Comparison of ENCODE assay signal across 23 cellular contexts in the genomic region with DNA sequence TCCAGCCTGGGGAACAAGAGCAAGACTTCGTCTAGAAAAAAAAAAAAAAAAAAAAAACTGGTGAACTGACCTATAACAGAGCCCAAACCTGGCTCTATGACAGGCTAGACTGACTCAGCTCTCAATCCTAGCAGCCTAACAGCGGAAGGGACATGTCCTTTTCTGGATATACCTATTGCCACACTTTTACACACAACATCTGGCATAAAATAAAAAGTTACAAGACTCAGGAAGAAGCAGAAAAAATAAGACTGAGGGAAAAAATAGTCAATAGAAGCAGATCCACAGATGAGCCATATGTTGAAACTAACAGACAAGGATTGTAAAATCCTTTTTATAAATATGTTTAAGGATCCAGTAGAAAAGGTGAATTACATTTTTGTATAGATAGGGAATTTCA. TPM values are rescaled to one million over a fixed set of nuclear protein-coding genes. Genes with fewer than 3 reads are reported as not detected.
DNase-seq lines count a peak whose midpoint lies in the region; ATAC-seq, FAIRE-seq and TF ChIP-seq lines count a peak whose summit lies in the region.
"Had no signal": no experiment of that assay in that cellular context is flagged by ENCODE, and none has a peak within 500 bp of the region (broad histone marks: within the 10 kb centered on the region; RNA-seq: fewer than 3 reads in every experiment).

No MANE protein-coding gene starts in this region.

- H3K27ac Mint-ChIP-seq in osteocyte (ENCODE audit: unreplicated experiment), result peak overlapping the region; percentile 84
- H3K27ac Mint-ChIP-seq: activated CD4-positive, alpha-beta T cell treated with anti-CD3 and anti-CD28 coated beads for 36 hours; activated CD8-positive, alpha-beta T cell treated with anti-CD3 and anti-CD28 coated beads, Interleukin-2, amount 10 ng/mL, durations not matched to agents 7 days and 5 days; activated naive CD8-positive, alpha-beta T cell; activated T-helper 2 cell treated with anti-CD3 and anti-CD28 coated beads, Interferon-gamma antibody, Interleukin-2, Interleukin-4, amounts not matched to agents 10 μg/mL and 5 μg/mL and 100 μg/mL, durations not matched to agents 14 hours and 24 hours and 36 hours; naive thymus-derived CD4-positive, alpha-beta T cell had no signal

- H3K9me3 ChIP-seq in K562 (replicated peaks; ENCODE audit: control insufficient read depth, insufficient read depth, low read depth, low read length), result no peaks in the 10 kb centered on the region
- H3K9me3 ChIP-seq: uterus had no signal

- no peak overlapping the region for H3K27ac ChIP-seq in K562 (ENCODE audit: extremely low read depth, low read depth, low read length)
- H3K27ac ChIP-seq: uterus had no signal

- no peak for TF ChIP-seq EP300 in K562 (IDR thresholded peaks at IDR 0.05; ENCODE audit: low read length)

- peaks cover 46% of the 10 kb centered on the region for H3K36me3 Mint-ChIP-seq in osteocyte (ENCODE audit: unreplicated experiment)
- H3K36me3 Mint-ChIP-seq: activated naive CD8-positive, alpha-beta T cell; CD4-positive, CD25-positive, alpha-beta regulatory T cell had no signal

- no peak overlapping the region for H3K9ac ChIP-seq in K562 (ENCODE audit: insufficient read depth in 1 of 2, low read depth in 2 of 2, low read length in 2 of 2)

- no peaks in the 10 kb centered on the region; a peak in 1 of 5 replicates for H3K27me3 ChIP-seq in K562 (ENCODE audit: control insufficient read depth in 2 of 2, insufficient read depth in 2 of 2, low read length in 2 of 2)
- H3K27me3 ChIP-seq: uterus had no signal

- H3K4me3 ChIP-seq in K562, result no peak overlapping the region
- H3K4me3 ChIP-seq: GM12878, thoracic aorta, uterus had no signal

- ATAC-seq in K562, result no peak
- peak; percentile 66 for ATAC-seq in esophagus mucosa
- ATAC-seq in HG02870 (IDR thresholded peaks at IDR 0.05; ENCODE audit: unreplicated experiment), result no peak
- ATAC-seq: activated CD4-positive, alpha-beta T cell treated with anti-CD3 and anti-CD28 coated beads for 36 hours; activated CD8-positive, alpha-beta T cell treated with anti-CD3 and anti-CD28 coated beads, Interleukin-2, amount 10 ng/mL, durations not matched to agents 7 days and 5 days; GM12878; naive thymus-derived CD4-positive, alpha-beta T cell had no signal

- no peaks in the 10 kb centered on the region for H3K9me1 ChIP-seq in K562 (ENCODE audit: control insufficient read depth, insufficient read depth, low read length)

- no peak for FAIRE-seq in K562 (lab: Jason Lieb, UNC)
- FAIRE-seq: D721Med, GM12878, H1, islet of Langerhans had no signal

- intact Hi-C loops in K562 (cut with micrococcal nuclease), result no loop called here

- no peak overlapping the region for H2AFZ ChIP-seq in K562 (ENCODE audit: low read depth, low read length)

- DNase-seq in HT1080 (ENCODE audit: low read depth) (peak; percentile 66), K562 (ENCODE audit: extremely low read depth in 1 of 4, low spot score in 3 of 4) (no peak), osteocyte (ENCODE audit: extremely low spot score, unreplicated experiment) (no peak), ureter (ENCODE audit: low spot score) (no peak), DMS 273 treated with DMSO at 0.1 percent for 48 hours (lab: John Stamatoyannopoulos, UW) (no peak)
- DNase-seq: activated CD4-positive, alpha-beta T cell treated with anti-CD3 and anti-CD28 coated beads for 36 hours; activated CD8-positive, alpha-beta T cell treated with anti-CD3 and anti-CD28 coated beads, Interleukin-2, amount 10 ng/mL, durations not matched to agents 7 days and 5 days; CD4-positive, CD25-positive, alpha-beta regulatory T cell; effector memory CD4-positive, alpha-beta T cell; midbrain; naive thymus-derived CD4-positive, alpha-beta T cell; NCI-H1417; stimulated activated naive CD4-positive, alpha-beta T cell treated with Interleukin-2 at 50 U/mL for 16 hours; uterus had no signal

- in situ Hi-C loops in K562 (cut with MboI), result no loop called here

- H3K79me2 ChIP-seq in K562 (ENCODE audit: control insufficient read depth, insufficient read depth, low read length), result no peaks in the 10 kb centered on the region

- H3K36me3 ChIP-seq in K562 (ENCODE audit: control insufficient read depth, insufficient read depth, low read length), result no peaks in the 10 kb centered on the region
- H3K36me3 ChIP-seq: thoracic aorta, uterus had no signal

- H3K4me3 Mint-ChIP-seq in osteocyte (ENCODE audit: unreplicated experiment), result no peak overlapping the region
- H3K4me3 Mint-ChIP-seq: activated CD4-positive, alpha-beta T cell treated with anti-CD3 and anti-CD28 coated beads for 36 hours; activated CD8-positive, alpha-beta T cell treated with anti-CD3 and anti-CD28 coated beads, Interleukin-2, amount 10 ng/mL, durations not matched to agents 7 days and 5 days; activated naive CD8-positive, alpha-beta T cell; CD4-positive, CD25-positive, alpha-beta regulatory T cell; naive thymus-derived CD4-positive, alpha-beta T cell had no signal

- WGBS in K562 (ENCODE audit: insufficient coverage, low coverage, missing lambda C conversion rate), result 25% methylated on average over 2 of the region's 2 CpGs

- H3K9me3 Mint-ChIP-seq in osteocyte (ENCODE audit: unreplicated experiment), result peaks cover 4% of the 10 kb centered on the region
- H3K9me3 Mint-ChIP-seq: activated T-helper 2 cell treated with anti-CD3 and anti-CD28 coated beads, Interferon-gamma antibody, Interleukin-2, Interleukin-4, amounts not matched to agents 10 μg/mL and 5 μg/mL and 100 μg/mL, durations not matched to agents 14 hours and 24 hours and 36 hours had no signal

- TF ChIP-seq POLR2A in K562 (conservative IDR thresholded peaks at IDR 0.05), result no peak

- H4K20me1 ChIP-seq in K562 (replicated peaks; ENCODE audit: control insufficient read depth, insufficient read depth, low read length), result no peaks in the 10 kb centered on the region

- POLR2A ChIA-PET in K562 (lab: Yijun Ruan, JAX), result no interaction called here

- TF ChIP-seq RAD21 in K562 (CRISPR knock-in tag; conservative IDR thresholded peaks at IDR 0.05 in 1 of 2, IDR thresholded peaks at IDR 0.05 in 1 of 2), result no peak

- peaks cover 64% of the 10 kb centered on the region for H3K4me1 Mint-ChIP-seq in osteocyte (ENCODE audit: unreplicated experiment)
- H3K4me1 Mint-ChIP-seq: activated CD4-positive, alpha-beta T cell treated with anti-CD3 and anti-CD28 coated beads for 36 hours; CD4-positive, CD25-positive, alpha-beta regulatory T cell; naive thymus-derived CD4-positive, alpha-beta T cell had no signal

- CTCF ChIA-PET in K562 (lab: Yijun Ruan, JAX; ENCODE audit: low intra/inter-chr PET ratio), result no interaction called here

- no peak overlapping the region for H3K4me2 ChIP-seq in K562 (ENCODE audit: insufficient read depth, low read length)

- no peaks in the 10 kb centered on the region for H3K27me3 Mint-ChIP-seq in osteocyte (ENCODE audit: unreplicated experiment)
- H3K27me3 Mint-ChIP-seq: activated naive CD8-positive, alpha-beta T cell had no signal

- no TSS peak for BruUV-seq in K562 (replicated peaks; lab: Mats Ljungman, UMichigan)

- no peak for TF ChIP-seq CTCF in K562 (IDR thresholded peaks at IDR 0.05 in 2 of 3, conservative IDR thresholded peaks at IDR 0.05 in 1 of 3; ENCODE audit: insufficient read depth in 2 of 3, low read depth in 1 of 3, low read length in 3 of 3)
- TF ChIP-seq CTCF in osteocyte (IDR thresholded peaks at IDR 0.05), result no peak

- no peaks in the 10 kb centered on the region; a peak in 2 of 5 replicates for H3K4me1 ChIP-seq in K562 (replicated peaks in 1 of 2; ENCODE audit: control insufficient read depth in 2 of 2, insufficient read depth in 2 of 2, low read length in 2 of 2)

TF ChIP-seq in K562, 482 proteins besides CTCF, POLR2A, EP300 and RAD21 (continues in another document):
- peak; percentile 33; the same call in 1 of the 2 replicates for TF ChIP-seq CEBPB (tag; IDR thresholded peaks at IDR 0.05)
- no peak for TF ChIP-seq GTF2E2 (tag; IDR thresholded peaks at IDR 0.05)
- TF ChIP-seq ZNF384 (IDR thresholded peaks at IDR 0.05; ENCODE audit: low read depth, low read length), result 0 out of 2 replicates have a peak, but pooled peaks have one; percentile 7
- TF ChIP-seq CBX3 (IDR thresholded peaks at IDR 0.05; ENCODE audit: borderline replicate concordance in 1 of 2, low read length in 2 of 2), result 0 out of 3 replicates have a peak, but pooled peaks of 1 of the 2 experiments have one; percentile 45

RNA-seq across cellular contexts. Expression of gene IPO9, which starts 57.5 kb away (rescaled TPM):
- 30.1 and 38.9 TPM in 2 replicates for total RNA-seq in HT1080 (2014; rRNA removed; shearing (Covaris generic))
- 26.7 and 31.1 TPM in 2 replicates for polyA plus RNA-seq in HT1080 (2015; cell fraction: cytosol; rRNA removed)
- 48.8 and 53.8 TPM in 2 replicates for polyA plus RNA-seq in HT1080 (2015; cell fraction: nucleus; rRNA removed)
- 97.9 and 100 TPM in 2 replicates for total RNA-seq in K562 (2011; cell fraction: chromatin; rRNA removed; ENCODE audit: low replicate concordance)
- total RNA-seq in K562 (2011; cell fraction: nucleolus; rRNA removed), result 46.0 and 50.0 TPM in 2 replicates
- total RNA-seq in K562 (2011; cell fraction: nucleoplasm; rRNA removed), result 63.2 and 72.2 TPM in 2 replicates
- total RNA-seq in K562 (2014; rRNA removed) (37.2 and 38.8 TPM in 2 replicates), K562 (2014; rRNA removed; fragmentation: Illumina TruSeq; extraction: Trizol) (27.9 and 33.2 TPM in 2 replicates), K562 (2015; rRNA removed; fragmentation: Illumina TruSeq; extraction: Trizol) (35.8 and 36.4 TPM in 2 replicates), K562 (2021) (75.0 and 82.2 TPM in 2 replicates), esophagus mucosa (26.9 TPM), osteocyte (63.3 and 65.0 TPM in 2 replicates), ureter (53.6 TPM)
- polyA plus RNA-seq in K562 (2011; rRNA removed) (61.7 and 78.6 TPM in 2 replicates), K562 (2014; fragmentation: Illumina TruSeq; extraction: Trizol) (47.9 and 59.2 TPM in 2 replicates), K562 (2014; fragmentation: Nextera tagmentation; extraction: Ambion mirVana) (10 to 100 TPM; 28.1 to 49.6 TPM), K562 (2014; rRNA removed) (43.9 and 48.3 TPM in 2 replicates)
- polyA plus RNA-seq in K562 (2011; cell fraction: cytosol; rRNA removed), result 42.7 and 44.2 TPM in 2 replicates
- polyA plus RNA-seq in K562 (2011; cell fraction: nucleus; rRNA removed), result 109 and 150 TPM in 2 replicates
- 41.1 and 44.6 TPM in 2 replicates for polyA plus RNA-seq in K562 (2012)
- polyA minus RNA-seq in K562 (2011; rRNA and poly(A)+ RNA removed), result 56.5 and 76.0 TPM in 2 replicates
- 28.3 and 31.7 TPM in 2 replicates for polyA minus RNA-seq in K562 (2011; cell fraction: cytosol; rRNA and poly(A)+ RNA removed)
- polyA minus RNA-seq in K562 (2011; cell fraction: nucleus; rRNA and poly(A)+ RNA removed), result 32.9 and 42.8 TPM in 2 replicates
